Comparison of ENCODE assay signal across 26 cellular contexts in genomic region chr7:20140278-20141058, GRCh38.
DNase-seq lines count a peak whose midpoint lies in the region; ATAC-seq and TF ChIP-seq lines count a peak whose summit lies in the region.
"Had no signal": no experiment of that assay in that cellular context is flagged by ENCODE, and none has a peak within 500 bp of the region (broad histone marks: within the 10 kb centered on the region; RNA-seq: fewer than 3 reads in every experiment).

No MANE protein-coding gene starts in this region.

- peaks cover 0 to 12% (median 0%) of the 10 kb centered on the region in 3 donors for H3K4me1 ChIP-seq in esophagus squamous epithelium
- H3K4me1 ChIP-seq: heart right ventricle, psoas muscle, transverse colon had no signal

- H3K36me3 ChIP-seq in esophagus squamous epithelium, result peaks cover 0 to 13% (median 0%) of the 10 kb centered on the region in 3 donors
- H3K36me3 ChIP-seq: brain microvascular endothelial cell, heart right ventricle, transverse colon had no signal

- peak overlapping the region in 3 of 4 donors; percentile 22 to 73 (median 35) for H3K27ac ChIP-seq in esophagus squamous epithelium
- H3K27ac ChIP-seq: brain microvascular endothelial cell, epithelial cell of prostate, heart right ventricle, psoas muscle, transverse colon had no signal

- H3K9me3 ChIP-seq in esophagus squamous epithelium, result no peaks in the 10 kb centered on the region
- H3K9me3 ChIP-seq: heart right ventricle, psoas muscle, transverse colon had no signal

- TF ChIP-seq POLR2A in esophagus squamous epithelium (IDR thresholded peaks at IDR 0.05), result no peak

- H3K27ac Mint-ChIP-seq in neural crest cell (ENCODE audit: unreplicated experiment), result peak overlapping the region; percentile 89
- no peak overlapping the region for H3K27ac Mint-ChIP-seq in activated naive CD8-positive, alpha-beta T cell treated with anti-CD3 and anti-CD28 coated beads for 36 hours
- H3K27ac Mint-ChIP-seq: activated naive CD8-positive, alpha-beta T cell treated with anti-CD3 and anti-CD28 coated beads, Interleukin-2, amount 50 U/mL, for 24 hours; B cell; HFFc6; naive thymus-derived CD8-positive, alpha-beta T cell had no signal

- peak; percentile 22 for DNase-seq in AG10803 (ENCODE audit: low read depth)
- DNase-seq in NCI-H1930 (lab: John Stamatoyannopoulos, UW), result peak; percentile 32 to 63
- DNase-seq in esophagus squamous epithelium (lab: John Stamatoyannopoulos, UW), result no peak
- DNase-seq in neural crest cell (ENCODE audit: low read depth, low spot score), result no peak
- DNase-seq in OCI-M2 (lab: John Stamatoyannopoulos, UW; ENCODE audit: unreplicated experiment), result no peak
- no peak for DNase-seq in LoVo (ENCODE audit: low spot score)
- no peak for DNase-seq in activated naive CD8-positive, alpha-beta T cell treated with anti-CD3 and anti-CD28 coated beads for 36 hours
- DNase-seq: activated CD4-positive, alpha-beta T cell treated with anti-CD3 and anti-CD28 coated beads, Interleukin-2, amount 50 U/mL, for 4 hours; activated CD4-positive, CD25-positive, alpha-beta regulatory T cell; activated naive CD8-positive, alpha-beta T cell treated with anti-CD3 and anti-CD28 coated beads, Interleukin-2, amount 50 U/mL, for 24 hours; brain microvascular endothelial cell; DND-41; heart right ventricle; HFFc6; left colon; naive thymus-derived CD8-positive, alpha-beta T cell; NCI-H1105; NCI-H2029 treated with DMSO at 0.1 percent for 48 hours; NCI-H226; psoas muscle; transverse colon had no signal

- no peaks in the 10 kb centered on the region for H3K36me3 Mint-ChIP-seq in neural crest cell (ENCODE audit: low read depth)
- H3K36me3 Mint-ChIP-seq in activated naive CD8-positive, alpha-beta T cell treated with anti-CD3 and anti-CD28 coated beads for 36 hours, result no peaks in the 10 kb centered on the region
- H3K36me3 Mint-ChIP-seq: naive thymus-derived CD8-positive, alpha-beta T cell had no signal

- H3K4me1 Mint-ChIP-seq in neural crest cell, result peaks cover 44% of the 10 kb centered on the region
- no peaks in the 10 kb centered on the region for H3K4me1 Mint-ChIP-seq in activated naive CD8-positive, alpha-beta T cell treated with anti-CD3 and anti-CD28 coated beads for 36 hours
- H3K4me1 Mint-ChIP-seq: activated naive CD8-positive, alpha-beta T cell treated with anti-CD3 and anti-CD28 coated beads, Interleukin-2, amount 50 U/mL, for 24 hours; naive thymus-derived CD8-positive, alpha-beta T cell had no signal

- H3K9me3 Mint-ChIP-seq in neural crest cell, result peaks cover 5% of the 10 kb centered on the region
- no peaks in the 10 kb centered on the region for H3K9me3 Mint-ChIP-seq in activated naive CD8-positive, alpha-beta T cell treated with anti-CD3 and anti-CD28 coated beads for 36 hours
- H3K9me3 Mint-ChIP-seq: activated naive CD8-positive, alpha-beta T cell treated with anti-CD3 and anti-CD28 coated beads, Interleukin-2, amount 50 U/mL, for 24 hours; IgD-negative memory B cell; naive thymus-derived CD8-positive, alpha-beta T cell had no signal

- H3K4me3 ChIP-seq in AG10803 (ENCODE audit: low read length) (no peak overlapping the region), esophagus squamous epithelium (peak overlapping the region in 2 of 4 donors; percentile 2 to 32)
- H3K4me3 ChIP-seq: GM12878, heart right ventricle, psoas muscle, transverse colon had no signal

- no peak for ATAC-seq in GM21526 (IDR thresholded peaks at IDR 0.05; ENCODE audit: low FRiP score, unreplicated experiment)
- ATAC-seq: activated naive CD8-positive, alpha-beta T cell treated with anti-CD3 and anti-CD28 coated beads, Interleukin-2, amount 50 U/mL, for 24 hours; GM12878; heart right ventricle; left colon; naive thymus-derived CD8-positive, alpha-beta T cell; psoas muscle had no signal

- TF ChIP-seq CTCF in AG10803 (conservative IDR thresholded peaks at IDR 0.05; ENCODE audit: low read length), result no peak
- TF ChIP-seq CTCF in esophagus squamous epithelium (IDR thresholded peaks at IDR 0.05), result no peak
- TF ChIP-seq CTCF in neural crest cell (conservative IDR thresholded peaks at IDR 0.05), result no peak

- no peaks in the 10 kb centered on the region for H3K27me3 ChIP-seq in esophagus squamous epithelium
- H3K27me3 ChIP-seq: brain microvascular endothelial cell, transverse colon had no signal

- H3K4me3 Mint-ChIP-seq in neural crest cell, result no peak overlapping the region
- H3K4me3 Mint-ChIP-seq in activated naive CD8-positive, alpha-beta T cell treated with anti-CD3 and anti-CD28 coated beads for 36 hours, result no peak overlapping the region
- H3K4me3 Mint-ChIP-seq: activated naive CD8-positive, alpha-beta T cell treated with anti-CD3 and anti-CD28 coated beads, Interleukin-2, amount 50 U/mL, for 24 hours; B cell; HFFc6; naive thymus-derived CD8-positive, alpha-beta T cell had no signal

- intact Hi-C loops in esophagus squamous epithelium (cut with DNase I), result no loop called here

- H3K27me3 Mint-ChIP-seq in neural crest cell (ENCODE audit: low read depth), result no peaks in the 10 kb centered on the region
- H3K27me3 Mint-ChIP-seq in activated naive CD8-positive, alpha-beta T cell treated with anti-CD3 and anti-CD28 coated beads for 36 hours, result peaks cover 4% of the 10 kb centered on the region
- H3K27me3 Mint-ChIP-seq: activated naive CD8-positive, alpha-beta T cell treated with anti-CD3 and anti-CD28 coated beads, Interleukin-2, amount 50 U/mL, for 24 hours; B cell; IgD-negative memory B cell had no signal

- WGBS in esophagus squamous epithelium, 2 donors, result 57 to 68% methylated on average over 4 of the region's 4 CpGs

Comparison
In these comparisons a context has a peak if more than half of its experiments do, and no peak if none do; other contexts are left out.
1. DNase-seq: peak in AG10803 (single experiment) and NCI-H1930 (2 of 2); none in esophagus squamous epithelium (single experiment), neural crest cell (single experiment), OCI-M2 (single experiment), LoVo (single experiment) and activated naive CD8-positive, alpha-beta T cell treated with anti-CD3 and anti-CD28 coated beads for 36 hours (single experiment).